In genomic region chr16:10349851-10350250, GRCh38 we compare ENCODE assay signal across 28 cellular contexts. TPM values are rescaled to one million over a fixed set of nuclear protein-coding genes. Genes with fewer than 3 reads are reported as not detected.
DNase-seq lines count a peak whose midpoint lies in the region; ATAC-seq, FAIRE-seq and TF ChIP-seq lines count a peak whose summit lies in the region.
"Had no signal": no experiment of that assay in that cellular context is flagged by ENCODE, and none has a peak within 500 bp of the region (broad histone marks: within the 10 kb centered on the region; RNA-seq: fewer than 3 reads in every experiment).

No MANE protein-coding gene starts in this region.

- no peak for TF ChIP-seq RAD21 in HepG2 (CRISPR knock-in tag; IDR thresholded peaks at IDR 0.05)

- no peak for TF ChIP-seq EP300 in HepG2 (IDR thresholded peaks at IDR 0.05; ENCODE audit: low read depth in 2 of 2, low read length in 2 of 2)
- TF ChIP-seq EP300 in HepG2 (CRISPR knock-in tag; IDR thresholded peaks at IDR 0.05; ENCODE audit: borderline replicate concordance): no peak
- no peak for TF ChIP-seq EP300 in gastroesophageal sphincter (IDR thresholded peaks at IDR 0.05)

- H3K36me3 ChIP-seq in HepG2 (replicated peaks in 1 of 2; ENCODE audit: control insufficient read depth in 1 of 2, insufficient read depth in 2 of 2, low read length in 2 of 2): no peaks in the 10 kb centered on the region
- no peaks in the 10 kb centered on the region for H3K36me3 ChIP-seq in right lobe of liver
- no peaks in the 10 kb centered on the region for H3K36me3 ChIP-seq in bronchial epithelial cell (ENCODE audit: control insufficient read depth, insufficient read depth, low read length)
- no peaks in the 10 kb centered on the region for H3K36me3 ChIP-seq in upper lobe of right lung
- H3K36me3 ChIP-seq in gastroesophageal sphincter: no peaks in the 10 kb centered on the region
- H3K36me3 ChIP-seq: BLaER1 treated with 17β-estradiol and CSF1 and Interleukin-3, amounts not matched to agents 10 nM and 100 nM had no signal

- H3K4me1 ChIP-seq in HepG2 (ENCODE audit: insufficient read depth, low read length) (peaks cover 12% of the 10 kb centered on the region), right lobe of liver (peaks cover 0 to 10% (median 0%) of the 10 kb centered on the region in 4 donors), upper lobe of right lung (no peaks in the 10 kb centered on the region), gastroesophageal sphincter (no peaks in the 10 kb centered on the region)
- H3K4me1 ChIP-seq: A549 had no signal

- POLR2A ChIA-PET in HepG2 (lab: Yijun Ruan, JAX): no interaction called here

- H3K4me3 ChIP-seq in HepG2 (replicated peaks in 1 of 3; ENCODE audit: insufficient read depth in 1 of 3, low read depth in 2 of 3, low read length in 3 of 3) (no peak overlapping the region), right lobe of liver (no peak overlapping the region), bronchial epithelial cell (ENCODE audit: low read depth, low read length) (no peak overlapping the region), upper lobe of right lung (no peak overlapping the region), gastroesophageal sphincter (no peak overlapping the region)
- H3K4me3 ChIP-seq: A549; BLaER1 treated with 17β-estradiol and CSF1 and Interleukin-3, amounts not matched to agents 10 nM and 100 nM; GM12878 had no signal

- H3K27me3 Mint-ChIP-seq in T-helper 17 cell: no peaks in the 10 kb centered on the region
- H3K27me3 Mint-ChIP-seq: B cell; CD4-positive, alpha-beta memory T cell; CD8-positive, alpha-beta memory T cell had no signal

- H3K9me3 ChIP-seq in HepG2 (ENCODE audit: low read length): no peaks in the 10 kb centered on the region
- no peaks in the 10 kb centered on the region for H3K9me3 ChIP-seq in right lobe of liver
- no peaks in the 10 kb centered on the region for H3K9me3 ChIP-seq in upper lobe of right lung
- H3K9me3 ChIP-seq in gastroesophageal sphincter: no peaks in the 10 kb centered on the region
- H3K9me3 ChIP-seq in T-helper 17 cell (ENCODE audit: control insufficient read depth, low read length, poor library complexity, severe bottlenecking): no peaks in the 10 kb centered on the region
- H3K9me3 ChIP-seq: A549 had no signal

- CTCF ChIA-PET in HepG2 (lab: Yijun Ruan, JAX; ENCODE audit: low intra/inter-chr PET ratio, low total read pairs): no interaction called here

- H3K27me3 ChIP-seq in HepG2 (ENCODE audit: control insufficient read depth in 1 of 2, insufficient read depth in 2 of 2, low read length in 2 of 2): no peaks in the 10 kb centered on the region
- H3K27me3 ChIP-seq in right lobe of liver: no peaks in the 10 kb centered on the region
- no peaks in the 10 kb centered on the region for H3K27me3 ChIP-seq in bronchial epithelial cell (ENCODE audit: control insufficient read depth, insufficient read depth, low read length)
- H3K27me3 ChIP-seq in upper lobe of right lung: no peaks in the 10 kb centered on the region
- H3K27me3 ChIP-seq in gastroesophageal sphincter: no peaks in the 10 kb centered on the region
- H3K27me3 ChIP-seq: BLaER1 treated with 17β-estradiol and CSF1 and Interleukin-3, amounts not matched to agents 10 nM and 100 nM had no signal

- in situ Hi-C loops in HepG2 (cut with HindIII; ENCODE audit: extremely low pct_ligation_motif_present, low pct_unique_long_range_greater_than_20kb): no loop called here

- ATAC-seq in HepG2 (no peak), right lobe of liver (no peak), upper lobe of right lung (no peak), gastroesophageal sphincter (no peak), HG02798 (IDR thresholded peaks at IDR 0.05; ENCODE audit: poor library complexity, unreplicated experiment) (no peak), T-helper 17 cell (no peak)
- ATAC-seq: A549, GM12878 had no signal

- H3K27ac Mint-ChIP-seq in T-helper 17 cell: no peak overlapping the region
- H3K27ac Mint-ChIP-seq: B cell had no signal

- DNase-seq in HepG2 (ENCODE audit: low spot score): no peak
- no peak for DNase-seq in right lobe of liver
- DNase-seq in bronchial epithelial cell (ENCODE audit: low read depth): no peak
- peak; percentile 20 for DNase-seq in posterior vena cava (ENCODE audit: low spot score)
- peak; percentile 1 for DNase-seq in upper lobe of right lung
- DNase-seq in T-helper 17 cell: no peak
- DNase-seq: AML-193; CD4-positive, alpha-beta memory T cell; CD8-positive, alpha-beta memory T cell; COR-L47; DMS 273 treated with DMSO at 0.1 percent for 48 hours; DMS153; DMS53; DMS79; DND-41; EL; GDM1 had no signal

- H3K36me3 Mint-ChIP-seq in T-helper 17 cell (ENCODE audit: low read depth): no peaks in the 10 kb centered on the region
- H3K36me3 Mint-ChIP-seq: CD4-positive, alpha-beta memory T cell had no signal

- H3K4me1 Mint-ChIP-seq in T-helper 17 cell: no peaks in the 10 kb centered on the region
- H3K4me1 Mint-ChIP-seq: B cell; CD4-positive, alpha-beta memory T cell; CD8-positive, alpha-beta memory T cell had no signal

- H3K27ac ChIP-seq in HepG2 (ENCODE audit: extremely low read length, insufficient read depth, low read length) (no peak overlapping the region), right lobe of liver (no peak overlapping the region), upper lobe of right lung (no peak overlapping the region), gastroesophageal sphincter (no peak overlapping the region)
- H3K27ac ChIP-seq: 22Rv1; A549; BLaER1 treated with 17β-estradiol and CSF1 and Interleukin-3, amounts not matched to agents 10 nM and 100 nM; C4-2B had no signal

- WGBS in HepG2 (ENCODE audit: low lambda C conversion rate): 74% methylated on average over 5 of the region's 5 CpGs
- WGBS in right lobe of liver (ENCODE audit: insufficient coverage, low coverage, low lambda C conversion rate, missing lambda C conversion rate): no CpG with 5 or more reads among the region's 5 CpGs
- 70 to 73% methylated on average over 4 to 5 of the region's 5 CpGs for WGBS in gastroesophageal sphincter (ENCODE audit: low coverage in 1 of 2), 2 donors

- intact Hi-C loops in HepG2 (cut with micrococcal nuclease; ENCODE audit: unreplicated experiment) (no loop called here), right lobe of liver (cut with DNase I) (no loop called here), posterior vena cava (cut with DNase I) (no loop called here), upper lobe of right lung (cut with DNase I) (no loop called here)

- H3K4me3 Mint-ChIP-seq in T-helper 17 cell: no peak overlapping the region
- H3K4me3 Mint-ChIP-seq: B cell; CD4-positive, alpha-beta memory T cell; CD8-positive, alpha-beta memory T cell had no signal

- TF ChIP-seq POLR2A in HepG2 (IDR thresholded peaks at IDR 0.05; ENCODE audit: insufficient read depth in 1 of 2, low read depth in 2 of 2, low read length in 2 of 2) (no peak), right lobe of liver (IDR thresholded peaks at IDR 0.05) (no peak), gastroesophageal sphincter (IDR thresholded peaks at IDR 0.05) (no peak)

- BruUV-seq in HepG2 (replicated peaks; lab: Mats Ljungman, UMichigan): no TSS peak

- H3K4me2 ChIP-seq in HepG2 (ENCODE audit: low read depth, low read length): no peak overlapping the region
- H3K4me2 ChIP-seq: A549; BLaER1 treated with 17β-estradiol and CSF1 and Interleukin-3, amounts not matched to agents 10 nM and 100 nM had no signal

- no peaks in the 10 kb centered on the region for H4K20me1 ChIP-seq in HepG2 (ENCODE audit: insufficient read depth, low read length)
- H4K20me1 ChIP-seq: BLaER1 treated with 17β-estradiol and CSF1 and Interleukin-3, amounts not matched to agents 10 nM and 100 nM had no signal

- no peak overlapping the region for H3K9ac ChIP-seq in HepG2 (ENCODE audit: insufficient read depth, low read depth, low read length)
- H3K9ac ChIP-seq: BLaER1 treated with 17β-estradiol and CSF1 and Interleukin-3, amounts not matched to agents 10 nM and 100 nM had no signal

- H3K79me2 ChIP-seq in HepG2 (ENCODE audit: insufficient read depth, low read length): no peaks in the 10 kb centered on the region

- no peak overlapping the region for H2AFZ ChIP-seq in HepG2 (ENCODE audit: low read length)

- FAIRE-seq in HepG2 (lab: Jason Lieb, UNC): no peak
- peak; percentile 28 for FAIRE-seq in bronchial epithelial cell (lab: Jason Lieb, UNC)
- FAIRE-seq: A549, GM12878, GM12892, GM18507 had no signal

- no peak for TF ChIP-seq CTCF in HepG2 (CRISPR knock-in tag; IDR thresholded peaks at IDR 0.05)
- no peak for TF ChIP-seq CTCF in right lobe of liver (IDR thresholded peaks at IDR 0.05)
- no peak for TF ChIP-seq CTCF in bronchial epithelial cell (IDR thresholded peaks at IDR 0.05; ENCODE audit: insufficient read depth, low read length, severe bottlenecking)
- TF ChIP-seq CTCF in upper lobe of right lung (IDR thresholded peaks at IDR 0.05): no peak
- TF ChIP-seq CTCF in gastroesophageal sphincter (IDR thresholded peaks at IDR 0.05): no peak

TF ChIP-seq in HepG2, 621 proteins besides CTCF, POLR2A, EP300 and RAD21 (continues in another document):
- no peak for TF ChIP-seq SALL1 (CRISPR knock-in tag; IDR thresholded peaks at IDR 0.05)

RNA-seq across cellular contexts. Expression of gene ATF7IP2, which starts 36.0 kb away (rescaled TPM):
- total RNA-seq in HepG2 (2016; rRNA removed; fragmentation: Illumina TruSeq; extraction: Trizol): 98.1 and 117 TPM in 2 replicates
- 101 and 109 TPM in 2 replicates for total RNA-seq in HepG2 (2016; cell fraction: cytosol; rRNA removed; fragmentation: Illumina TruSeq; extraction: Trizol; ENCODE audit: low read depth)
- total RNA-seq in HepG2 (2016; cell fraction: insoluble cytoplasmic fraction; rRNA removed; fragmentation: Illumina TruSeq; extraction: Trizol): 106 and 115 TPM in 2 replicates
- total RNA-seq in HepG2 (2016; cell fraction: membrane; rRNA removed; fragmentation: Illumina TruSeq; extraction: Trizol): 107 and 129 TPM in 2 replicates
- total RNA-seq in HepG2 (2016; cell fraction: nucleus; rRNA removed; fragmentation: Illumina TruSeq; extraction: Trizol): 161 and 171 TPM in 2 replicates
- polyA plus RNA-seq in HepG2 (2011; rRNA removed): 128 and 217 TPM in 2 replicates
- polyA plus RNA-seq in HepG2 (2011; cell fraction: cytosol; rRNA removed): 62.4 and 72.6 TPM in 2 replicates
- polyA plus RNA-seq in HepG2 (2011; cell fraction: nucleus; rRNA removed): 208 and 219 TPM in 2 replicates
- polyA plus RNA-seq in HepG2 (2012): 35.1 and 53.6 TPM in 2 replicates
- polyA plus RNA-seq in HepG2 (2016; cell fraction: cytosol; fragmentation: Illumina TruSeq; extraction: Trizol; ENCODE audit: low read depth): 30.6 and 34.0 TPM in 2 replicates
- 100 and 111 TPM in 2 replicates for polyA plus RNA-seq in HepG2 (2016; cell fraction: insoluble cytoplasmic fraction; fragmentation: Illumina TruSeq; extraction: Trizol; ENCODE audit: low read depth)
- 46.8 and 54.0 TPM in 2 replicates for polyA plus RNA-seq in HepG2 (2016; cell fraction: membrane; fragmentation: Illumina TruSeq; extraction: Trizol; ENCODE audit: low read depth)
- 251 and 257 TPM in 2 replicates for polyA plus RNA-seq in HepG2 (2016; cell fraction: nucleus; fragmentation: Illumina TruSeq; extraction: Trizol; ENCODE audit: insufficient read depth, low read depth)
- polyA minus RNA-seq in HepG2 (2011; rRNA and poly(A)+ RNA removed; ENCODE audit: low replicate concordance): 0.33 and 64.9 TPM in 2 replicates
- polyA minus RNA-seq in HepG2 (2011; cell fraction: cytosol; rRNA and poly(A)+ RNA removed): 15.6 and 16.1 TPM in 2 replicates
- polyA minus RNA-seq in HepG2 (2011; cell fraction: nucleus; rRNA and poly(A)+ RNA removed): 264 and 280 TPM in 2 replicates
- 10 to 100 TPM; 13.0 to 42.8 (median 24.0) TPM for total RNA-seq in right lobe of liver
- total RNA-seq in bronchial epithelial cell: 4.2 and 4.7 TPM in 2 replicates
- total RNA-seq in posterior vena cava: 1 to 10 TPM; 4.9 to 8.8 TPM
- total RNA-seq in upper lobe of right lung: 12.3 TPM
- total RNA-seq in gastroesophageal sphincter: 10 to 100 TPM in 1 of 4 donors, 1 to 10 TPM in 3; 4.6 to 11.2 (median 7.2) TPM
- 10 to 100 TPM; 84.6 to 86.7 TPM for total RNA-seq in T-helper 17 cell
- total RNA-seq: A172 had no signal

Comparison
In these comparisons a context has a peak if more than half of its experiments do, and no peak if none do; other contexts are left out.
1. DNase-seq: peak in posterior vena cava (single experiment) and upper lobe of right lung (single experiment); none in HepG2 (single experiment), right lobe of liver (0 of 3), bronchial epithelial cell (single experiment) and T-helper 17 cell (0 of 3).